ENCODE assay signal across 9 cellular contexts in genomic region chr9:80605129-80605528, GRCh38.
DNase-seq lines count a peak whose midpoint lies in the region; ATAC-seq and TF ChIP-seq lines count a peak whose summit lies in the region.
"Had no signal": no experiment of that assay in that cellular context is flagged by ENCODE, and none has a peak within 500 bp of the region (broad histone marks: within the 10 kb centered on the region; RNA-seq: fewer than 3 reads in every experiment).

No MANE protein-coding gene starts in this region.

- no peaks in the 10 kb centered on the region for H3K27me3 Mint-ChIP-seq in HFFc6 (ENCODE audit: insufficient read depth)

- no peak for ATAC-seq in GM18870 (IDR thresholded peaks at IDR 0.05; ENCODE audit: unreplicated experiment)
- no peak for ATAC-seq in GM18511 (IDR thresholded peaks at IDR 0.05; ENCODE audit: unreplicated experiment)

- H3K36me3 Mint-ChIP-seq in HFFc6 (ENCODE audit: low read depth), result no peaks in the 10 kb centered on the region

- no peaks in the 10 kb centered on the region for H3K36me3 ChIP-seq in tibial artery

- no peaks in the 10 kb centered on the region for H3K4me1 Mint-ChIP-seq in HFFc6 (ENCODE audit: low read depth)

- TF ChIP-seq CTCF in HFFc6 (IDR thresholded peaks at IDR 0.05) (peak; percentile 29; the same call in 1 of the 2 replicates), tibial artery (IDR thresholded peaks at IDR 0.05) (peak in 1 of 2 experiments; percentile 23)

- peaks cover 26% of the 10 kb centered on the region for H3K9me3 Mint-ChIP-seq in HFFc6

- H3K27ac Mint-ChIP-seq in HFFc6, result no peak overlapping the region

- DNase-seq in A172 (ENCODE audit: low spot score) (peak; percentile 46), HFFc6 (no peak), SHP77 treated with DMSO at 0.1 percent for 48 hours (lab: John Stamatoyannopoulos, UW) (peak; percentile 1), iris pigment epithelial cell (ENCODE audit: low read depth) (peak; percentile 66), tibial artery (no peak), globus pallidus (ENCODE audit: low spot score) (no peak)

- intact Hi-C loops in tibial artery (cut with DNase I; ENCODE audit: low total_unique reads), result no loop called here

- H3K4me3 Mint-ChIP-seq in HFFc6, result no peak overlapping the region

- no peaks in the 10 kb centered on the region for H3K27me3 ChIP-seq in tibial artery

- H3K9me3 ChIP-seq in tibial artery, result no peaks in the 10 kb centered on the region

- H3K4me3 ChIP-seq in tibial artery, result no peak overlapping the region

- no peak overlapping the region for H3K27ac ChIP-seq in tibial artery
- H3K27ac ChIP-seq: parathyroid adenoma had no signal

- no peaks in the 10 kb centered on the region for H3K4me1 ChIP-seq in tibial artery
- H3K4me1 ChIP-seq: parathyroid adenoma had no signal

Comparison
In these comparisons a context has a peak if more than half of its experiments do, and no peak if none do; other contexts are left out.
1. DNase-seq: peak in A172 (single experiment), SHP77 treated with DMSO at 0.1 percent for 48 hours (single experiment) and iris pigment epithelial cell (single experiment); none in HFFc6 (single experiment), tibial artery (0 of 2) and globus pallidus (single experiment).